27 cellular contexts compared by ENCODE assay signal in the genomic region with DNA sequence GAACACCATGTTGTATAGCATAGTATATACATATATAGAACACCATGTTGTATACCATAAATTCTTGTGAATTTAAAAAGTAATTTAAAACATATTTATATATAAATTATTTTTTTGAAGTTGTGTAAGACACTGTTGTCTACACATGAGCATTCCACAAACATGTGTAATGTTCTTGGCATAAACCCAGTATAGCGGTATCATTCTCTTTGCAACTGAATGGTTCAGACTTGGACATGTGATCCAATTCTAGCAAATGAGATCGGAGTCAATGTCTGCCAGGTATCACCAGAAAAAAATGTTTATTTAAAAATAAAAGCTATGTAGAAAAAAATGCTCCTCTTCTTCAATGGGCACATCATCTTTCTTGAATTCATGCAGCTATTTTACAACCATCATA. TPM values are rescaled to one million over a fixed set of nuclear protein-coding genes. Genes with fewer than 3 reads are reported as not detected.
DNase-seq lines count a peak whose midpoint lies in the region; ATAC-seq, FAIRE-seq and TF ChIP-seq lines count a peak whose summit lies in the region.
"Had no signal": no experiment of that assay in that cellular context is flagged by ENCODE, and none has a peak within 500 bp of the region (broad histone marks: within the 10 kb centered on the region; RNA-seq: fewer than 3 reads in every experiment).

No MANE protein-coding gene starts in this region.

- CTCF ChIA-PET in PC-3 (lab: Charles Lee), result interaction anchor here (0.6 kb wide), 1 partner anchor 56 kb away, joined by 3 read pairs; no protein-coding TSS in a partner anchor

- no peak overlapping the region for H3K9ac ChIP-seq in PC-3 (ENCODE audit: low read length)

- H3K4me3 ChIP-seq in PC-3 (ENCODE audit: low read length) (no peak overlapping the region), epithelial cell of esophagus (ENCODE audit: low read length) (no peak overlapping the region)
- H3K4me3 ChIP-seq: MG63, right lobe of liver had no signal

- no peaks in the 10 kb centered on the region for H3K4me1 ChIP-seq in PC-3 (ENCODE audit: insufficient read depth, low read length)
- H3K4me1 ChIP-seq: right lobe of liver had no signal

- H3K36me3 ChIP-seq in PC-3 (ENCODE audit: low read depth, low read length), result peaks cover 9% of the 10 kb centered on the region; the same call in 1 of the 2 replicates
- H3K36me3 ChIP-seq: right lobe of liver had no signal

- no TSS peak for BruUV-seq in PC-3 (replicated peaks; lab: Mats Ljungman, UMichigan)

- intact Hi-C loops in PC-3 (cut with micrococcal nuclease), result no loop called here
- intact Hi-C loops in posterior vena cava (cut with DNase I), result no loop called here

- no peaks in the 10 kb centered on the region for H3F3A ChIP-seq in PC-3 (ENCODE audit: low read length, unreplicated experiment)

- no peak for ATAC-seq in PC-3
- ATAC-seq in HG02763 (IDR thresholded peaks at IDR 0.05; ENCODE audit: unreplicated experiment), result no peak
- ATAC-seq: activated T-helper 17 cell treated with anti-CD3 and anti-CD28 coated beads, Interleukin-2, amount 50 U/mL, for 72 hours; left cardiac atrium; right lobe of liver had no signal

- no peaks in the 10 kb centered on the region for H3K9me2 ChIP-seq in PC-3 (replicated peaks; ENCODE audit: low read length)

- H3K27me3 ChIP-seq in PC-3 (ENCODE audit: low read length), result no peaks in the 10 kb centered on the region
- H3K27me3 ChIP-seq: MG63, right lobe of liver had no signal

- H2AFZ ChIP-seq in PC-3 (ENCODE audit: low read length), result no peak overlapping the region

- DNase-seq in EL, result peak; percentile 23
- DNase-seq in PC-3, result peak; percentile 2
- peak; percentile 23 for DNase-seq in epithelial cell of esophagus (ENCODE audit: low read depth)
- DNase-seq in posterior vena cava (ENCODE audit: low spot score), result no peak
- no peak for DNase-seq in activated CD4-positive, alpha-beta T cell treated with anti-CD3 and anti-CD28 coated beads, Interleukin-2, amount 50 U/mL, for 4 hours
- DNase-seq in NCI-H1105 treated with DMSO at 0.1 percent for 48 hours (lab: John Stamatoyannopoulos, UW), result no peak
- DNase-seq: activated B cell treated with CpG ODN at 0.5 μM for 24 hours; activated CD8-positive, alpha-beta memory T cell treated with anti-CD3 and anti-CD28 coated beads, Interleukin-2, amount 50 U/mL, for 48 hours; H9; head of caudate nucleus; left cardiac atrium; mammary epithelial cell; MG63; NCI-H1417; NCI-H2081; OCI-M1; right lobe of liver; SIG-M5; stimulated activated CD4-positive, alpha-beta T cell treated with anti-CD3 and anti-CD28 coated beads, Interleukin-4, amount 100 ng/mL, for 4 hours; stimulated activated naive CD4-positive, alpha-beta T cell; SW 1271; T1000 had no signal

- TF ChIP-seq CTCF in PC-3 (conservative IDR thresholded peaks at IDR 0.05; ENCODE audit: low read depth, low read length) (no peak), epithelial cell of esophagus (IDR thresholded peaks at IDR 0.05; ENCODE audit: insufficient read depth, low read depth, low read length, missing control alignments) (no peak)

- no peaks in the 10 kb centered on the region for H4K20me1 ChIP-seq in PC-3 (ENCODE audit: low read length)

- no peak overlapping the region for H3K4me2 ChIP-seq in PC-3 (ENCODE audit: low read length)

- peak; percentile 70 for FAIRE-seq in islet of Langerhans (lab: Jason Lieb, UNC)
- FAIRE-seq: GM18507 had no signal

- no peaks in the 10 kb centered on the region for H3K79me2 ChIP-seq in PC-3 (ENCODE audit: low read length)

- no peaks in the 10 kb centered on the region for H3K9me3 ChIP-seq in PC-3 (ENCODE audit: low read length)
- H3K9me3 ChIP-seq: MG63, right lobe of liver had no signal

- POLR2A ChIA-PET in PC-3 (lab: Charles Lee; ENCODE audit: unreplicated experiment), result no interaction called here

- H3K27ac ChIP-seq in PC-3 (ENCODE audit: low read length), result no peak overlapping the region
- H3K27ac ChIP-seq: C4-2B, right lobe of liver had no signal

RNA-seq across cellular contexts. Expression of a gene that starts 33.9 kb away (rescaled TPM):
- total RNA-seq in PC-3 (2014; rRNA removed) (9.7 and 16.1 TPM in 2 replicates), posterior vena cava (10 to 100 TPM; 12.7 to 16.4 TPM)

RNA-seq across cellular contexts. Expression of a gene that starts 34.1 kb away (rescaled TPM):
- total RNA-seq in PC-3 (2014; rRNA removed) (10.0 and 11.4 TPM in 2 replicates), posterior vena cava (10 to 100 TPM; 26.3 to 29.2 TPM)

Comparison
In these comparisons a context has a peak if more than half of its experiments do, and no peak if none do; other contexts are left out.
1. DNase-seq: peak in EL (single experiment), PC-3 (single experiment) and epithelial cell of esophagus (single experiment); none in posterior vena cava (single experiment), activated CD4-positive, alpha-beta T cell treated with anti-CD3 and anti-CD28 coated beads, Interleukin-2, amount 50 U/mL, for 4 hours (0 of 2) and NCI-H1105 treated with DMSO at 0.1 percent for 48 hours (single experiment).